12 cellular contexts compared by ENCODE assay signal in the genomic region with DNA sequence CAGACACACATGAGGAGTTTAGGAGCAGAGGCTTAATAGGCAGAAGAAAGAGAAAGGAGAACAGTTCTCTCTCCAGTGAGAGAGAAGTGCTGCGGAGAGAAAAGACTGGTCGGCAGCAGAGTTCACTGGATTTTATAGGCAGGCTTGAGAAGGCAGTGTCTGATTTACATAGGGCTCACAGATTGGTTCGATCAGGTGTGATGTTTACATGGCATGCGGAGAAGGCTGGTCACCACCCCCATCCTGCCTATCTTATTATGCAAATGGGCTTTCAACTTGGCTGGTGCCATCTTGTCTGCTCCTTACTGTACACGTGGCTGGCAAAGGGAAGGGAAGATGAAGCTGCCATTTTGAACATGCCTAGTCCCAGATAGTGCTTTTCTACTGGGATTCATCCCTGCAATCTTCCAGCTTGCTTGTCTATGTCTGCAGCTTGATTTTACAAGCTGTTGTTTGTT.
DNase-seq lines count a peak whose midpoint lies in the region; ATAC-seq and TF ChIP-seq lines count a peak whose summit lies in the region.
"Had no signal": no experiment of that assay in that cellular context is flagged by ENCODE, and none has a peak within 500 bp of the region (broad histone marks: within the 10 kb centered on the region; RNA-seq: fewer than 3 reads in every experiment).

No MANE protein-coding gene starts in this region.

- no peak overlapping the region for H2BK15ac ChIP-seq in mesendoderm (replicated peaks; ENCODE audit: low read depth)

- H4K8ac ChIP-seq in mesendoderm (ENCODE audit: low read depth, low read length), result no peak overlapping the region

- H3K36me3 ChIP-seq in mesendoderm (ENCODE audit: control insufficient read depth, insufficient read depth, low read length), result no peaks in the 10 kb centered on the region
- H3K36me3 ChIP-seq: adrenal gland had no signal

- no peak for TF ChIP-seq POLR2A in NB4 (IDR thresholded peaks at IDR 0.05; ENCODE audit: extremely low read depth, insufficient read length)

- peaks cover 4% of the 10 kb centered on the region for H3K4me1 ChIP-seq in mesendoderm (ENCODE audit: control insufficient read depth, low read depth, low read length)

- H3K4ac ChIP-seq in mesendoderm (ENCODE audit: low read depth, low read length), result no peak overlapping the region

- no peak for TF ChIP-seq CTCF in NB4 (IDR thresholded peaks at IDR 0.05; ENCODE audit: low read depth, low read length)

- H2BK5ac ChIP-seq in mesendoderm (ENCODE audit: low read length), result no peak overlapping the region

- no peaks in the 10 kb centered on the region for H3K27me3 ChIP-seq in mesendoderm (ENCODE audit: insufficient read depth, low read length, poor library complexity)
- H3K27me3 ChIP-seq: adrenal gland had no signal

- H4K5ac ChIP-seq in mesendoderm (ENCODE audit: low read length), result no peak overlapping the region

- no peak overlapping the region for H2AK5ac ChIP-seq in mesendoderm (ENCODE audit: low read length)

- H2BK120ac ChIP-seq in mesendoderm (ENCODE audit: low read depth, low read length), result peak overlapping the region; percentile 9

- no peak overlapping the region for H3K27ac ChIP-seq in mesendoderm (ENCODE audit: low read depth, low read length)

- H3K79me1 ChIP-seq in mesendoderm (ENCODE audit: low read length), result no peaks in the 10 kb centered on the region

- H3K4me2 ChIP-seq in mesendoderm (ENCODE audit: low read length), result peak overlapping the region; percentile 33

- H3K9ac ChIP-seq in mesendoderm (ENCODE audit: low read length), result peak overlapping the region; percentile 75

- H3K4me3 ChIP-seq in NB4 (ENCODE audit: low read depth, low read length) (no peak overlapping the region), mesendoderm (ENCODE audit: low read length) (peak overlapping the region; percentile 68)
- H3K4me3 ChIP-seq: adrenal gland, mucosa of descending colon had no signal

- DNase-seq in ELF-1 (ENCODE audit: low read depth, low spot score) (peak; percentile 90), NB4 (ENCODE audit: low read depth) (peak; percentile 22), amniotic epithelial cell (ENCODE audit: low read depth) (peak; percentile 88), mesendoderm (peak; percentile 97), amygdala (lab: John Stamatoyannopoulos, UW) (no peak), HCEC 1CT (no peak), hippocampal formation (lab: John Stamatoyannopoulos, UW) (no peak)
- DNase-seq: adrenal gland; effector CD4-positive, alpha-beta T cell; mucosa of descending colon; NK-92 treated with Interleukin-12 subunit alpha and Interleukin-12 subunit beta, amount 100 ng/mL, for 24 hours had no signal

- ATAC-seq in GM19328 (IDR thresholded peaks at IDR 0.05; ENCODE audit: unreplicated experiment), result no peak
- ATAC-seq: mucosa of descending colon had no signal

- H3K18ac ChIP-seq in mesendoderm (ENCODE audit: low read length), result peak overlapping the region; percentile 68

- WGBS in mesendoderm (ENCODE audit: extremely low coverage, insufficient coverage, low lambda C conversion rate), result no CpG with 5 or more reads among the region's 5 CpGs

- H3K56ac ChIP-seq in mesendoderm (ENCODE audit: low read length), result peak overlapping the region; percentile 82

- H3K23ac ChIP-seq in mesendoderm (ENCODE audit: low read length), result no peak overlapping the region

- peaks cover 2% of the 10 kb centered on the region for H3K79me2 ChIP-seq in mesendoderm (ENCODE audit: control insufficient read depth, insufficient read depth, low read length)

Comparison
In these comparisons a context has a peak if more than half of its experiments do, and no peak if none do; other contexts are left out.
1. DNase-seq: peak in ELF-1 (single experiment), NB4 (single experiment), amniotic epithelial cell (single experiment) and mesendoderm (single experiment); none in amygdala (0 of 56), HCEC 1CT (single experiment) and hippocampal formation (0 of 2).